ENCODE assay signal across 16 cellular contexts in the genomic region with DNA sequence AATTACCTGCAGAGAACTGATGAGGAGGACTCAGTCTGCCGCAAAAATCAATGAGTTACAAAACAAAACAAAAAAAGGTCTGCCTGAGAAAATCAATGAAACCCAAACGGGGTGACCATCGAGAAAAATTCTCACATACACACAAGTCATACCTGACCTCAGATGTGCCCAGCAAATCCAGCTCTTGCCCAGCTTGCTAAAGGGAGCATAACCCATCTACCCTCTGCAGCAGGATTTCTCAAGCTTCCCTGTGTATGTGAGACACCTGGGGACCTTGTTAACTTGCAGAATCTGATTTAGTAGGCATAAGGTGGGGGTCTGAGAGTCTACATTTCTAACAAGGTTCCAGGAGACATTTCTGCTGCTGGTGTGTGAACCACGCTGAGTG.
"Had no signal": no experiment of that assay in that cellular context is flagged by ENCODE, and none has a peak within 500 bp of the region (broad histone marks: within the 10 kb centered on the region; RNA-seq: fewer than 3 reads in every experiment).

No MANE protein-coding gene starts in this region.

- H3K9ac ChIP-seq: neural progenitor cell had no signal

- H3K4me2 ChIP-seq: neural progenitor cell had no signal

- ATAC-seq: stimulated activated naive CD8-positive, alpha-beta T cell treated with anti-CD3 and anti-CD28 coated beads, Interleukin-15, Interleukin-2, amounts not matched to agents 100 U/mL and 50 U/mL, for 24 hours had no signal

- FAIRE-seq: colon had no signal

- H3K4me3 ChIP-seq: dorsolateral prefrontal cortex, neural progenitor cell, transverse colon, vagina had no signal

- H3K27ac ChIP-seq: dorsolateral prefrontal cortex, neural progenitor cell, transverse colon, vagina, WERI-Rb-1 had no signal

- DNase-seq: activated CD4-positive, alpha-beta T cell treated with anti-CD3 and anti-CD28 coated beads for 1 hour; activated CD8-positive, alpha-beta memory T cell treated with anti-CD3 and anti-CD28 coated beads for 24 hours; activated CD8-positive, alpha-beta memory T cell treated with anti-CD3 and anti-CD28 coated beads, Interleukin-2, amount 50 U/mL, for 48 hours; activated effector memory CD4-positive, alpha-beta T cell treated with Interleukin-2 at 50 U/mL for 16 hours; activated naive CD4-positive, alpha-beta T cell treated with anti-CD3 and anti-CD28 coated beads, Interleukin-2, amount 50 U/mL, for 16 hours; activated T-cell treated with anti-CD3 and anti-CD28 coated beads, Interleukin-2, amount 50 U/mL, for 48 hours; central memory CD4-positive, alpha-beta T cell; dorsolateral prefrontal cortex; hypothalamus; stimulated activated naive CD8-positive, alpha-beta T cell treated with anti-CD3 and anti-CD28 coated beads, Interleukin-15, Interleukin-2, amounts not matched to agents 100 U/mL and 50 U/mL, for 24 hours; T-helper 2 cell; transverse colon; WERI-Rb-1 had no signal

- H3K36me3 Mint-ChIP-seq: neural progenitor cell had no signal

- H3K9me3 ChIP-seq: transverse colon, vagina had no signal

- H3K27ac Mint-ChIP-seq: neural progenitor cell had no signal

- H3K4me3 Mint-ChIP-seq: neural progenitor cell had no signal

- H3K36me3 ChIP-seq: neural progenitor cell, transverse colon, vagina, WERI-Rb-1 had no signal

- H2AFZ ChIP-seq: neural progenitor cell had no signal

- H3K27me3 ChIP-seq: neural progenitor cell, transverse colon, vagina had no signal
